In the genomic region with DNA sequence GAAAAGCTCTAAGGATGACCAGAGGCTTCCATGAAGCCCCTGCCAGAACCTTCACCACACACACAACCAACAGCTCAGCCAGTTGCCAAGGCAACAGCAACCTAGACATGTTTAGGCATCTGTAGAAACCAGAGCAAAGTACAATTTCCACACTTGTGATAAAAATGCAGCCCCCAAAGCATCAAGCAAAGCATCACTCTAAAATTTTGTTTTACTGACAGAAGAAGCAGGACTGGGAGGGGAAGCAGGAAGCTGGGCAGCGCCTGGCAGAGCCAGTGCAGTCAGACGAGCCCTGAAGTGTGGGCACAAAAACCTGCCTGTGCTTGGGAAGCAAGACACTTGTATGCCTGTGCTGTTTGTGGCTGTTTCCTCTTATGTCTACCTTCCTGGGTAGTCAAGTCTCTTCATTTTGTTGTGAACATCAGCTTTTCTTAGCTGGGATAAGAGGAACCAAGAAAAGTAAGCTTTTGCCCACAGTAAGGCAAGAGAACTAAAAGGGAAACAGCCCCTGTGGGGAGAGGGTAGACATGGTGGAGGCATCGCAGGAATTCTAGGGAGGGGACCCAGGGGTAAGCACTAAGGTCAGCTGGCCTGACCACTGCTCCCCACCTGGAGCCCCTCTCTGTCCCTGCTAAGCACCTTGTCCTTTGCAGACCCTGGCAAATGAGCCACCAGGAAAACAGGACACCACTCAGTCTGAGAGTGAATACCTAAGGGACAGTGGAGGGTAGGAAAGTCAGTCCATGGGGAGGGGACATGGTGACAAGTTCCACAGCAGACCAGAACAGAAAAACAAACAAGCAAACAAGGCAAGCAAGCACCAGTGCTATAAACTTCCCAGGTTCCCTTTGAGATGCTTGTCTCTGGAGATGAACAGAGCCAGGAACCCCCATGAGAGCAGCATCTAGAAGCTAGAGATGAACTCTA, we compare ENCODE assay signal across 8 cellular contexts. TPM values are rescaled to one million over a fixed set of nuclear protein-coding genes. Genes with fewer than 3 reads are reported as not detected.
DNase-seq lines count a peak whose midpoint lies in the region; ATAC-seq and TF ChIP-seq lines count a peak whose summit lies in the region.

No MANE protein-coding gene starts in this region.

- TF ChIP-seq CTCF in GM23338 (conservative IDR thresholded peaks at IDR 0.05; ENCODE audit: low read depth in 2 of 2) = no peak
- no peak for TF ChIP-seq CTCF in fibroblast of villous mesenchyme (IDR thresholded peaks at IDR 0.05; ENCODE audit: insufficient read depth, low read depth, low read length)
- TF ChIP-seq CTCF in GM10248 (IDR thresholded peaks at IDR 0.05; ENCODE audit: control extremely low read depth, extremely low read depth, low read depth, missing control alignments) = no peak
- no peak for TF ChIP-seq CTCF in Peyer's patch (IDR thresholded peaks at IDR 0.05)

- DNase-seq in GM23338 (ENCODE audit: low spot score) (no peak), fibroblast of villous mesenchyme (ENCODE audit: low read depth) (peak; percentile 39), retina (peak; percentile 34), NCI-H1105 (lab: John Stamatoyannopoulos, UW) (no peak), GM10248 (ENCODE audit: extremely low spot score) (no peak), Peyer's patch (no peak)
- DNase-seq in T-helper 2 cell treated with Interferon-gamma antibody and Interleukin-4, amounts not matched to agents 5 μg/mL and 100 μg/mL, for 36 hours (ENCODE audit: low spot score) = no peak
- DNase-seq in stimulated activated CD4-positive, alpha-beta T cell treated with anti-CD3 and anti-CD28 coated beads, Interleukin-4, amount 100 ng/mL, for 24 hours = no peak

- H3K27ac ChIP-seq in GM23338 (ENCODE audit: low read depth) = peak overlapping the region; percentile 14; the same call in 1 of the 2 replicates
- H3K27ac ChIP-seq in Peyer's patch = peak overlapping the region in 2 of 4 donors; percentile 14 to 63

- no peak overlapping the region for H3K4me3 Mint-ChIP-seq in GM23338
- peak overlapping the region; percentile 52 for H3K4me3 Mint-ChIP-seq in T-helper 2 cell treated with Interferon-gamma antibody and Interleukin-4, amounts not matched to agents 5 μg/mL and 100 μg/mL, for 36 hours

- H3K9me2 ChIP-seq in GM23338 (ENCODE audit: insufficient read depth) = 0 out of 2 replicates have a peak, but pooled peaks cover 3% of the 10 kb centered on the region

- H2AFZ ChIP-seq in GM23338 = no peak overlapping the region

- TF ChIP-seq POLR2A in Peyer's patch (IDR thresholded peaks at IDR 0.05) = no peak

- no peak for ATAC-seq in GM23338

- peaks cover 14% of the 10 kb centered on the region for H3K9me3 Mint-ChIP-seq in GM23338
- H3K9me3 Mint-ChIP-seq in T-helper 2 cell treated with Interferon-gamma antibody and Interleukin-4, amounts not matched to agents 5 μg/mL and 100 μg/mL, for 36 hours = no peaks in the 10 kb centered on the region

- no peaks in the 10 kb centered on the region for H3K36me3 ChIP-seq in GM23338 (ENCODE audit: insufficient read depth)
- no peaks in the 10 kb centered on the region for H3K36me3 ChIP-seq in Peyer's patch

- H3K79me2 ChIP-seq in GM23338 (replicated peaks; ENCODE audit: insufficient read depth) = peaks cover 100% of the 10 kb centered on the region

- H3K27me3 ChIP-seq in GM23338 (ENCODE audit: insufficient read depth) (no peaks in the 10 kb centered on the region), Peyer's patch (no peaks in the 10 kb centered on the region)

- POLR2A ChIA-PET in GM10248 (lab: Yijun Ruan, JAX) = interaction anchor here (1.1 to 6.0 kb wide), 2 partner anchors 13 to 67 kb away, joined by 3 to 39 read pairs; partner anchors contain the start of gene PACSIN2

- 0 out of 2 replicates have a peak, but pooled peaks cover 5% of the 10 kb centered on the region for H3F3A ChIP-seq in GM23338 (replicated peaks; ENCODE audit: low read depth)

- 0 out of 2 replicates have a peak overlapping the region, but pooled peaks have one; percentile 18 for H3K27ac Mint-ChIP-seq in GM23338
- H3K27ac Mint-ChIP-seq in T-helper 2 cell treated with Interferon-gamma antibody and Interleukin-4, amounts not matched to agents 5 μg/mL and 100 μg/mL, for 36 hours = peak overlapping the region; percentile 38

- peak overlapping the region; percentile 23 for H3K4me2 ChIP-seq in GM23338

- no peak overlapping the region for H3K4me3 ChIP-seq in GM23338
- H3K4me3 ChIP-seq in fibroblast of villous mesenchyme (ENCODE audit: low read depth, low read length) = peak overlapping the region; percentile 57
- no peak overlapping the region for H3K4me3 ChIP-seq in Peyer's patch

- peaks cover 14% of the 10 kb centered on the region for H3K27me3 Mint-ChIP-seq in GM23338 (ENCODE audit: insufficient read depth, low read depth, poor library complexity)
- no peaks in the 10 kb centered on the region for H3K27me3 Mint-ChIP-seq in T-helper 2 cell treated with Interferon-gamma antibody and Interleukin-4, amounts not matched to agents 5 μg/mL and 100 μg/mL, for 36 hours (ENCODE audit: low read depth)

- H3K9me3 ChIP-seq in Peyer's patch = no peaks in the 10 kb centered on the region

- H3K36me3 Mint-ChIP-seq in GM23338 (ENCODE audit: low read depth) = peaks cover 15% of the 10 kb centered on the region
- no peaks in the 10 kb centered on the region for H3K36me3 Mint-ChIP-seq in T-helper 2 cell treated with Interferon-gamma antibody and Interleukin-4, amounts not matched to agents 5 μg/mL and 100 μg/mL, for 36 hours (ENCODE audit: low read depth)

- CTCF ChIA-PET in GM10248 (lab: Yijun Ruan, JAX) = interaction anchor here (0.9 to 2.0 kb wide), 8 partner anchors 9 to 83 kb away, joined by 3 to 7 read pairs (median 4); no protein-coding TSS in a partner anchor

- H4K20me1 ChIP-seq in GM23338 (replicated peaks; ENCODE audit: insufficient read depth) = peaks cover 74% of the 10 kb centered on the region

- H3K4me1 Mint-ChIP-seq in GM23338 = peaks cover 66% of the 10 kb centered on the region
- peaks cover 56% of the 10 kb centered on the region for H3K4me1 Mint-ChIP-seq in T-helper 2 cell treated with Interferon-gamma antibody and Interleukin-4, amounts not matched to agents 5 μg/mL and 100 μg/mL, for 36 hours (ENCODE audit: low read depth)

- H3K4me1 ChIP-seq in GM23338 (ENCODE audit: insufficient read depth) = peaks cover 67% of the 10 kb centered on the region
- peaks cover 0 to 79% (median 14%) of the 10 kb centered on the region in 4 donors for H3K4me1 ChIP-seq in Peyer's patch

TF ChIP-seq in GM23338, 12 proteins besides CTCF, POLR2A, EP300 and RAD21:
- no peak for TF ChIP-seq NANOG (IDR thresholded peaks at IDR 0.05; ENCODE audit: borderline replicate concordance)
- no peak for TF ChIP-seq ZNF114 (CRISPR knock-in tag; IDR thresholded peaks at IDR 0.05)
- no peak for TF ChIP-seq STAT1 (IDR thresholded peaks at IDR 0.05; ENCODE audit: unreplicated experiment)
- no peak for TF ChIP-seq EZH2phosphoT487 (IDR thresholded peaks at IDR 0.05; ENCODE audit: unreplicated experiment)
- TF ChIP-seq ETS1 (IDR thresholded peaks at IDR 0.05) = no peak
- no peak for TF ChIP-seq POLR2AphosphoS5 (IDR thresholded peaks at IDR 0.05; ENCODE audit: low read depth)
- no peak for TF ChIP-seq CREB1 (CRISPR knock-in tag; IDR thresholded peaks at IDR 0.05; ENCODE audit: low read depth)
TF ChIP-seq in GM23338: peak in this region for 0.

RNA-seq across cellular contexts. Expression of gene PACSIN2, which starts 13.4 kb away (rescaled TPM):
- total RNA-seq in GM23338 (2014; rRNA removed; shearing (Covaris generic)) = 47.0 and 57.3 TPM in 2 replicates
- 23.5 and 24.6 TPM in 2 replicates for polyA plus RNA-seq in GM23338 (2016; fragmentation: Nextera tagmentation; extraction: Ambion mirVana)
- total RNA-seq in fibroblast of villous mesenchyme (43.8 and 53.1 TPM in 2 replicates), Peyer's patch (100 to 1,000 TPM in 3 of 4 donors, 10 to 100 TPM in 1; 58.0 to 149 (median 110) TPM)

Comparison
In these comparisons a context has a peak if more than half of its experiments do, and no peak if none do; other contexts are left out.
1. DNase-seq: peak in fibroblast of villous mesenchyme (single experiment) and retina (single experiment); none in GM23338 (single experiment), T-helper 2 cell treated with Interferon-gamma antibody and Interleukin-4, amounts not matched to agents 5 μg/mL and 100 μg/mL, for 36 hours (single experiment), stimulated activated CD4-positive, alpha-beta T cell treated with anti-CD3 and anti-CD28 coated beads, Interleukin-4, amount 100 ng/mL, for 24 hours (single experiment), NCI-H1105 (single experiment), GM10248 (single experiment) and Peyer's patch (0 of 3).